Comparison of ENCODE assay signal across 2 cellular contexts in the genomic region with DNA sequence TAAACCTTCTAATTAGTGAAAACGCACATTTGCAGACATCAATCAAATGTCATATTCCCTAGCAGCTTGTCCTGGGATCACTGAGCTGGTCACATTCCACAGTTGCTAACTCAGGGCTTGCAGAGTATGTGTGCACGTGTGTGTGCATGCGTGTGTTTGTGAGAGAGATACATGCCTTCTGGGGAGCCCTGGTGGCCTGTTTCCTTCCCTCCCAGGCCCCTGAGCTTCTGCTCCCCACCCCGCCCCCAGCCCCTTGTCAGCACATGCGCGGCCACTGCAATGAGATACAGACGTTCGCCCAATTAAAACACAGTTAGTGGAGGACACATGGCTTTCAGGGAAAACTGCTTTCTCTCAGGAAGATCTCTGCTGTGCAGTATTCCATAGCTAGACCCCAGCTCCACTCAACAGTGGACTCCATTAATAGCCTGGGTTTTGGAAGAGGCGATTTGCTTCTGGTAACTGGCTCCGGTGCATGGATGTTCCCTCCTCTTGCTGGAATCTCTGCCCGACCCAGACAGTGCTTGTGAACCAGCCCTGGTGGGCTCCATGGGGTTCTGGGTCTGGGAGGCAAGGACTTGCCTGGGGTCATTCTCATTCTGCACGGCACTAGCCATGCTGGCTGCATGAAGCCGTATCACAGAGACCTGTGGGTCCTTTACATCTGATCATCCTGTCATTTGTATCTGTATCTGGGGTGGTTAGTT.
TF ChIP-seq lines count a peak whose summit lies in the region.

No MANE protein-coding gene starts in this region.

TF ChIP-seq in IMR-90, 13 proteins besides CTCF, POLR2A, EP300 and RAD21:
- TF ChIP-seq FOS (IDR thresholded peaks at IDR 0.05; ENCODE audit: low read depth, low read length) (no peak), CEBPB (IDR thresholded peaks at IDR 0.05; ENCODE audit: low read depth, low read length) (no peak), MXI1 (IDR thresholded peaks at IDR 0.05; ENCODE audit: borderline replicate concordance, low read depth, low read length) (peak; percentile 18; the same call in 1 of the 2 replicates), BHLHE40 (IDR thresholded peaks at IDR 0.05; ENCODE audit: low read depth, low read length) (peak; percentile 69; the same call in 1 of the 2 replicates)
- TF ChIP-seq, protein P1, sequence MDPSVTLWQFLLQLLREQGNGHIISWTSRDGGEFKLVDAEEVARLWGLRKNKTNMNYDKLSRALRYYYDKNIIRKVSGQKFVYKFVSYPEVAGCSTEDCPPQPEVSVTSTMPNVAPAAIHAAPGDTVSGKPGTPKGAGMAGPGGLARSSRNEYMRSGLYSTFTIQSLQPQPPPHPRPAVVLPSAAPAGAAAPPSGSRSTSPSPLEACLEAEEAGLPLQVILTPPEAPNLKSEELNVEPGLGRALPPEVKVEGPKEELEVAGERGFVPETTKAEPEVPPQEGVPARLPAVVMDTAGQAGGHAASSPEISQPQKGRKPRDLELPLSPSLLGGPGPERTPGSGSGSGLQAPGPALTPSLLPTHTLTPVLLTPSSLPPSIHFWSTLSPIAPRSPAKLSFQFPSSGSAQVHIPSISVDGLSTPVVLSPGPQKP (IDR thresholded peaks at IDR 0.05; ENCODE audit: borderline replicate concordance, low read depth, low read length): no peak

TF ChIP-seq in HepG2, 621 proteins besides CTCF, POLR2A, EP300 and RAD21:
- TF ChIP-seq ZNF543 (CRISPR knock-in tag; IDR thresholded peaks at IDR 0.05) (no peak), SP2 (CRISPR knock-in tag; IDR thresholded peaks at IDR 0.05) (0 out of 2 replicates have a peak, but pooled peaks have one; percentile 20), AKAP8 (CRISPR knock-in tag; IDR thresholded peaks at IDR 0.05) (0 out of 2 replicates have a peak, but pooled peaks have one; percentile 39), RBM22 (optimal IDR thresholded peaks at IDR 0.05; ENCODE audit: low read length) (peak; percentile 3)
